8 cellular contexts compared by ENCODE assay signal in the genomic region with DNA sequence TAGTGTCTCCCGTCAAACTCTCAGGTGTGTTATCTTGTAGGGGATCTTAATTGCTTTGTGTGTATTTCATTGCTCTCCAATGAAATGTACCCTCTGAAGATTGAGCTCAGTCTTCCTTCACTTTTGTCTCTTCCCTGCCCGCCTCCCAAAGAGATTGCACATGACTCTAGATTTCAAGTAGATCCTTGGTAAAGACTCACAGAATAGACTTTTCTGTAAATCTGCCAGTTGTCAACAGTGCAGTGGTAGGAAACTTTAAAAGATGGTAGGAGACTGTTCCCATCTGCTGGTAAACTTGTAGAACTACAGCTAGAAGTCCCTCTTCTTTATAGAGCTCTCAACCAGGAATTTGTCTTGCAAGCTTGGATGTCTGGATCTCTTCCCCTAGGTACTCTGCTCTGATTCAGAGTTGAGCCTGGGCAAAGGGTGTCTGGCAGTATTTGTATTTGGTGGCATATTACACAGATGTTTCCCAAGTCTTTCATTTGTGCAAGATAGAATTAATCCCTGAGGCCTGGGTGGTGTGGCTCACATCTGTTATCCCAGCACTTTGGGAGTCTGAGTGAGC. TPM values are rescaled to one million over a fixed set of nuclear protein-coding genes. Genes with fewer than 3 reads are reported as not detected.
DNase-seq lines count a peak whose midpoint lies in the region; ATAC-seq and TF ChIP-seq lines count a peak whose summit lies in the region.

No MANE protein-coding gene starts in this region.

- no peaks in the 10 kb centered on the region for H3K79me2 ChIP-seq in GM23338 (replicated peaks; ENCODE audit: insufficient read depth)

- H3K4me3 Mint-ChIP-seq in GM23338: no peak overlapping the region

- H3K4me1 ChIP-seq in GM23338 (ENCODE audit: insufficient read depth) (no peaks in the 10 kb centered on the region), adrenal gland (replicated peaks in 1 of 2) (no peaks in the 10 kb centered on the region), right atrium auricular region (no peaks in the 10 kb centered on the region)

- H3K27ac Mint-ChIP-seq in GM23338: no peak overlapping the region

- H3K9me2 ChIP-seq in GM23338 (ENCODE audit: insufficient read depth): no peaks in the 10 kb centered on the region

- H3K4me3 ChIP-seq in GM23338 (no peak overlapping the region), adrenal gland (no peak overlapping the region), right atrium auricular region (no peak overlapping the region), skeletal muscle cell (ENCODE audit: low read depth, low read length) (no peak overlapping the region)

- no peak overlapping the region for H3K4me2 ChIP-seq in GM23338

- intact Hi-C loops in adrenal gland (cut with DNase I): loop anchor here in 1 of 2 donors (10.0 kb wide), 1 partner anchor 208 kb away; no protein-coding TSS in a partner anchor

- WGBS in adrenal gland, 4 donors: 13 to 38% (median 17%) methylated on average over 2 of the region's 2 CpGs

- no peaks in the 10 kb centered on the region for H3K9me3 ChIP-seq in adrenal gland (replicated peaks in 1 of 3)
- H3K9me3 ChIP-seq in right atrium auricular region: no peaks in the 10 kb centered on the region

- ATAC-seq in GM23338: peak; percentile 94

- H4K20me1 ChIP-seq in GM23338 (replicated peaks; ENCODE audit: insufficient read depth): no peaks in the 10 kb centered on the region

- no peak overlapping the region for H2AFZ ChIP-seq in GM23338

- H3K9me3 Mint-ChIP-seq in GM23338: 0 out of 3 replicates have a peak, but pooled peaks cover 2% of the 10 kb centered on the region

- no peaks in the 10 kb centered on the region; the same call in 2 of the 3 replicates for H3K4me1 Mint-ChIP-seq in GM23338

- no peaks in the 10 kb centered on the region for H3K27me3 ChIP-seq in GM23338 (ENCODE audit: insufficient read depth)
- H3K27me3 ChIP-seq in adrenal gland: no peaks in the 10 kb centered on the region
- H3K27me3 ChIP-seq in right atrium auricular region: no peaks in the 10 kb centered on the region

- H3K27me3 Mint-ChIP-seq in GM23338 (ENCODE audit: insufficient read depth, low read depth, poor library complexity): peaks cover 2% of the 10 kb centered on the region

- no peaks in the 10 kb centered on the region for H3K36me3 Mint-ChIP-seq in GM23338 (ENCODE audit: low read depth)

- TF ChIP-seq CTCF in GM23338 (conservative IDR thresholded peaks at IDR 0.05; ENCODE audit: low read depth in 2 of 2) (peak; percentile 74 to 77), adrenal gland (IDR thresholded peaks at IDR 0.05) (peak; percentile 65 to 86 (median 82)), right atrium auricular region (IDR thresholded peaks at IDR 0.05) (peak; percentile 36 to 84)

- H3F3A ChIP-seq in GM23338 (replicated peaks; ENCODE audit: low read depth): no peaks in the 10 kb centered on the region

- DNase-seq in COLO829 (ENCODE audit: low spot score) (peak; percentile 96), GM23338 (ENCODE audit: low spot score) (peak; percentile 88), NCI-H226 (peak; percentile 34), adrenal gland (no peak), right atrium auricular region (ENCODE audit: low spot score) (no peak), skeletal muscle cell (ENCODE audit: low read depth) (peak; percentile 36), NCI-H187 treated with DMSO at 0.1 percent for 48 hours (lab: John Stamatoyannopoulos, UW) (no peak), NCI-H2029 (lab: John Stamatoyannopoulos, UW) (no peak)

- H3K36me3 ChIP-seq in GM23338 (ENCODE audit: insufficient read depth) (no peaks in the 10 kb centered on the region), adrenal gland (replicated peaks in 1 of 2) (no peaks in the 10 kb centered on the region), right atrium auricular region (no peaks in the 10 kb centered on the region)

- H3K27ac ChIP-seq in GM23338 (ENCODE audit: low read depth) (no peak overlapping the region), adrenal gland (no peak overlapping the region), right atrium auricular region (no peak overlapping the region)

- TF ChIP-seq POLR2A in adrenal gland (IDR thresholded peaks at IDR 0.05): no peak

TF ChIP-seq in GM23338, 12 proteins besides CTCF, POLR2A, EP300 and RAD21 (continues in another document):
- TF ChIP-seq EZH2 (IDR thresholded peaks at IDR 0.05; ENCODE audit: low read depth, unreplicated experiment): no peak
- no peak for TF ChIP-seq EZH2phosphoT487 (IDR thresholded peaks at IDR 0.05; ENCODE audit: unreplicated experiment)
- TF ChIP-seq NANOG (IDR thresholded peaks at IDR 0.05; ENCODE audit: borderline replicate concordance): no peak
- TF ChIP-seq, protein P1, sequence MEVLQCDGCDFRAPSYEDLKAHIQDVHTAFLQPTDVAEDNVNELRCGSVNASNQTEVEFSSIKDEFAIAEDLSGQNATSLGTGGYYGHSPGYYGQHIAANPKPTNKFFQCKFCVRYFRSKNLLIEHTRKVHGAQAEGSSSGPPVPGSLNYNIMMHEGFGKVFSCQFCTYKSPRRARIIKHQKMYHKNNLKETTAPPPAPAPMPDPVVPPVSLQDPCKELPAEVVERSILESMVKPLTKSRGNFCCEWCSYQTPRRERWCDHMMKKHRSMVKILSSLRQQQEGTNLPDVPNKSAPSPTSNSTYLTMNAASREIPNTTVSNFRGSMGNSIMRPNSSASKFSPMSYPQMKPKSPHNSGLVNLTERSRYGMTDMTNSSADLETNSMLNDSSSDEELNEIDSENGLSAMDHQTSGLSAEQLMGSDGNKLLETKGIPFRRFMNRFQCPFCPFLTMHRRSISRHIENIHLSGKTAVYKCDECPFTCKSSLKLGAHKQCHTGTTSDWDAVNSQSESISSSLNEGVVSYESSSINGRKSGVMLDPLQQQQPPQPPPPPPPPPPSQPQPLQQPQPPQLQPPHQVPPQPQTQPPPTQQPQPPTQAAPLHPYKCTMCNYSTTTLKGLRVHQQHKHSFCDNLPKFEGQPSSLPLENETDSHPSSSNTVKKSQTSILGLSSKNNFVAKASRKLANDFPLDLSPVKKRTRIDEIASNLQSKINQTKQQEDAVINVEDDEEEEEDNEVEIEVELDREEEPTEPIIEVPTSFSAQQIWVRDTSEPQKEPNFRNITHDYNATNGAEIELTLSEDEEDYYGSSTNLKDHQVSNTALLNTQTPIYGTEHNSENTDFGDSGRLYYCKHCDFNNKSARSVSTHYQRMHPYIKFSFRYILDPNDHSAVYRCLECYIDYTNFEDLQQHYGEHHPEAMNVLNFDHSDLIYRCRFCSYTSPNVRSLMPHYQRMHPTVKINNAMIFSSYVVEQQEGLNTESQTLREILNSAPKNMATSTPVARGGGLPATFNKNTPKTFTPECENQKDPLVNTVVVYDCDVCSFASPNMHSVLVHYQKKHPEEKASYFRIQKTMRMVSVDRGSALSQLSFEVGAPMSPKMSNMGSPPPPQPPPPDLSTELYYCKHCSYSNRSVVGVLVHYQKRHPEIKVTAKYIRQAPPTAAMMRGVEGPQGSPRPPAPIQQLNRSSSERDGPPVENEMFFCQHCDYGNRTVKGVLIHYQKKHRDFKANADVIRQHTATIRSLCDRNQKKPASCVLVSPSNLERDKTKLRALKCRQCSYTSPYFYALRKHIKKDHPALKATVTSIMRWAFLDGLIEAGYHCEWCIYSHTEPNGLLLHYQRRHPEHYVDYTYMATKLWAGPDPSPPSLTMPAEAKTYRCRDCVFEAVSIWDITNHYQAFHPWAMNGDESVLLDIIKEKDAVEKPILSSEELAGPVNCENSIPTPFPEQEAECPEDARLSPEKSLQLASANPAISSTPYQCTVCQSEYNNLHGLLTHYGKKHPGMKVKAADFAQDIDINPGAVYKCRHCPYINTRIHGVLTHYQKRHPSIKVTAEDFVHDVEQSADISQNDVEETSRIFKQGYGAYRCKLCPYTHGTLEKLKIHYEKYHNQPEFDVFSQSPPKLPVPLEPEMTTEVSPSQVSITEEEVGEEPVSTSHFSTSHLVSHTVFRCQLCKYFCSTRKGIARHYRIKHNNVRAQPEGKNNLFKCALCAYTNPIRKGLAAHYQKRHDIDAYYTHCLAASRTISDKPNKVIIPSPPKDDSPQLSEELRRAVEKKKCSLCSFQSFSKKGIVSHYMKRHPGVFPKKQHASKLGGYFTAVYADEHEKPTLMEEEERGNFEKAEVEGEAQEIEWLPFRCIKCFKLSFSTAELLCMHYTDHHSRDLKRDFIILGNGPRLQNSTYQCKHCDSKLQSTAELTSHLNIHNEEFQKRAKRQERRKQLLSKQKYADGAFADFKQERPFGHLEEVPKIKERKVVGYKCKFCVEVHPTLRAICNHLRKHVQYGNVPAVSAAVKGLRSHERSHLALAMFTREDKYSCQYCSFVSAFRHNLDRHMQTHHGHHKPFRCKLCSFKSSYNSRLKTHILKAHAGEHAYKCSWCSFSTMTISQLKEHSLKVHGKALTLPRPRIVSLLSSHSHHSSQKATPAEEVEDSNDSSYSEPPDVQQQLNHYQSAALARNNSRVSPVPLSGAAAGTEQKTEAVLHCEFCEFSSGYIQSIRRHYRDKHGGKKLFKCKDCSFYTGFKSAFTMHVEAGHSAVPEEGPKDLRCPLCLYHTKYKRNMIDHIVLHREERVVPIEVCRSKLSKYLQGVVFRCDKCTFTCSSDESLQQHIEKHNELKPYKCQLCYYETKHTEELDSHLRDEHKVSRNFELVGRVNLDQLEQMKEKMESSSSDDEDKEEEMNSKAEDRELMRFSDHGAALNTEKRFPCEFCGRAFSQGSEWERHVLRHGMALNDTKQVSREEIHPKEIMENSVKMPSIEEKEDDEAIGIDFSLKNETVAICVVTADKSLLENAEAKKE (CRISPR knock-in tag; IDR thresholded peaks at IDR 0.05): no peak

RNA-seq across cellular contexts. Expression of gene CCL26, which starts 9.6 kb away (rescaled TPM):
- total RNA-seq in GM23338 (2014; rRNA removed; shearing (Covaris generic)): 3.0 and 6.2 TPM in 2 replicates
- polyA plus RNA-seq in GM23338 (2016; fragmentation: Nextera tagmentation; extraction: Ambion mirVana) (17.5 and 18.4 TPM in 2 replicates), adrenal gland (1 to 10 TPM; 1.2 to 9.5 (median 5.2) TPM)
- total RNA-seq in adrenal gland (1 to 10 TPM in 4 of 8 donors, under 1 TPM in 1, not detected in 3; 0.96 to 1.7 (median 1.4) TPM), right atrium auricular region (1 to 10 TPM in 1 of 2 donors, under 1 TPM in 1; 0.93 to 3.3 TPM)

RNA-seq across cellular contexts. Expression of gene HIP1, which starts 23.7 kb away (rescaled TPM):
- 59.8 and 80.8 TPM in 2 replicates for total RNA-seq in GM23338 (2014; rRNA removed; shearing (Covaris generic))
- polyA plus RNA-seq in GM23338 (2016; fragmentation: Nextera tagmentation; extraction: Ambion mirVana): 23.2 and 24.9 TPM in 2 replicates
- 10 to 100 TPM; 24.3 to 48.9 (median 34.0) TPM for total RNA-seq in adrenal gland
- 10 to 100 TPM in 1 of 3 donors, 1 to 10 TPM in 2; 5.9 to 18.2 (median 9.7) TPM for polyA plus RNA-seq in adrenal gland
- total RNA-seq in right atrium auricular region: 10 to 100 TPM; 12.2 to 13.6 TPM

RNA-seq across cellular contexts. Expression of gene CCL24, which starts 51.2 kb away (rescaled TPM):
- not detected in 2 replicates for total RNA-seq in GM23338 (2014; rRNA removed; shearing (Covaris generic))
- polyA plus RNA-seq in GM23338 (2016; fragmentation: Nextera tagmentation; extraction: Ambion mirVana) (not detected in 2 replicates), adrenal gland (under 1 TPM in 1 of 3 donors, not detected in 2; 0.64 TPM)
- total RNA-seq in adrenal gland (1 to 10 TPM in 1 of 8 donors, under 1 TPM in 1, not detected in 6; 0.91 to 4.0 TPM), right atrium auricular region (not detected)

Comparison
In these comparisons a context has a peak if more than half of its experiments do, and no peak if none do; other contexts are left out.
1. DNase-seq: peak in COLO829 (single experiment), GM23338 (single experiment), NCI-H226 (single experiment) and skeletal muscle cell (single experiment); none in adrenal gland (0 of 7), right atrium auricular region (single experiment), NCI-H187 treated with DMSO at 0.1 percent for 48 hours (single experiment) and NCI-H2029 (single experiment).
2. Peak in every context shown above with its lines, with median percentiles within 50 percentile points of each other: CTCF ChIP-seq.